ENCODE assay signal across 22 cellular contexts in the genomic region with DNA sequence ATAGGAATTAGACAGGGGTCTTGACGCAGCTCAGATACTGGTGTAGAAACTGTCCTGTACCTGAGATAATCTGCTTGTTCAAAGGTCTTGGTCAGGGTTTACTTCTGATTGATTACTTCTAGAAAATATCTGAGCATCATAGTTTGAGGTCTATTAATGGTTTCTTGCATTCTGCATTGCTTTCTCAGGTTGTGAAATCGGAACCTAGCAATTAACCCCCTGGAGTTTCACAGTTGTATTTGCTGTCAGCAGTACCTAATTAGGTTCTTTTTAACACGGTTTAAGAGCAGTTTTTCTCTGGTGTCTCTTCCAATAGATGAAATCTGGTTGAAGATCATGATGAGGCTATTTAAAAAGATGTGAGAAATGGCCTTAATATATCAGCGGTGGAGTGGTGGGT.
DNase-seq lines count a peak whose midpoint lies in the region; ATAC-seq and TF ChIP-seq lines count a peak whose summit lies in the region.
"Had no signal": no experiment of that assay in that cellular context is flagged by ENCODE, and none has a peak within 500 bp of the region (broad histone marks: within the 10 kb centered on the region; RNA-seq: fewer than 3 reads in every experiment).

No MANE protein-coding gene starts in this region.

- no peak overlapping the region for H3K4me3 Mint-ChIP-seq in WTC11
- H3K4me3 Mint-ChIP-seq: CD4-positive, alpha-beta memory T cell; HFFc6; T-helper 1 cell treated with Interleukin-12 subunit alpha and Interleukin-12 subunit beta and Interleukin-4 antibody, amounts not matched to agents 30 μg/mL and 1 μg/mL, for 36 hours had no signal

- H3K27me3 Mint-ChIP-seq in WTC11 (ENCODE audit: low read depth): no peaks in the 10 kb centered on the region; the same call in 1 of the 2 replicates
- H3K27me3 Mint-ChIP-seq: CD4-positive, alpha-beta memory T cell had no signal

- POLR2A ChIA-PET in WTC11 (lab: Charles Lee): no interaction called here

- no peak for TF ChIP-seq CTCF in WTC11 (IDR thresholded peaks at IDR 0.05)

- no peak overlapping the region for H3K27ac Mint-ChIP-seq in WTC11
- H3K27ac Mint-ChIP-seq: CD4-positive, alpha-beta memory T cell; HFFc6; T-helper 1 cell treated with Interleukin-12 subunit alpha and Interleukin-12 subunit beta and Interleukin-4 antibody, amounts not matched to agents 30 μg/mL and 1 μg/mL, for 36 hours had no signal

- peaks cover 65% of the 10 kb centered on the region for H3K4me1 Mint-ChIP-seq in WTC11
- H3K4me1 Mint-ChIP-seq: CD4-positive, alpha-beta memory T cell had no signal

- ATAC-seq in WTC11 (peak; percentile 41; the same call in 1 of the 2 replicates), HG03045 (IDR thresholded peaks at IDR 0.05; ENCODE audit: unreplicated experiment) (no peak)
- ATAC-seq: K562, PC-3 had no signal

- peak; percentile 15 for DNase-seq in NCI-H2227 (lab: John Stamatoyannopoulos, UW; ENCODE audit: unreplicated experiment)
- DNase-seq in NCI-H2227 treated with DMSO at 0.1 percent for 48 hours (lab: John Stamatoyannopoulos, UW): no peak
- DNase-seq in NCI-H69 (lab: John Stamatoyannopoulos, UW): peak; percentile 96
- no peak for DNase-seq in WTC11 (ENCODE audit: low spot score)
- no peak for DNase-seq in NCI-H1092 treated with DMSO at 0.1 percent for 48 hours (lab: John Stamatoyannopoulos, UW)
- DNase-seq in stimulated activated CD4-positive, alpha-beta T cell treated with anti-CD3 and anti-CD28 coated beads, Interleukin-4, amount 100 ng/mL, for 4 hours: no peak
- DNase-seq: C1 segment of cervical spinal cord; Caco-2; CD4-positive, alpha-beta memory T cell; GM23248; HFFc6; NCI-H1436 treated with DMSO at 0.1 percent for 48 hours; NCI-H2029; NCI-H2171 treated with DMSO at 0.1 percent for 48 hours; NCI-H446; NK-92 treated with Interleukin-12 subunit alpha and Interleukin-12 subunit beta, amount 100 ng/mL, for 24 hours; PC-3; SK-N-SH; SW 1271 had no signal

- CTCF ChIA-PET in WTC11 (lab: Charles Lee): no interaction called here

- H3K36me3 Mint-ChIP-seq in WTC11: no peaks in the 10 kb centered on the region
- H3K36me3 Mint-ChIP-seq: CD4-positive, alpha-beta memory T cell had no signal

- H3K9me3 Mint-ChIP-seq in WTC11: no peaks in the 10 kb centered on the region
- H3K9me3 Mint-ChIP-seq: HFFc6; T-helper 1 cell treated with Interleukin-12 subunit alpha and Interleukin-12 subunit beta and Interleukin-4 antibody, amounts not matched to agents 30 μg/mL and 1 μg/mL, for 36 hours had no signal

TF ChIP-seq in WTC11, 78 proteins besides CTCF, POLR2A, EP300 and RAD21:
- TF ChIP-seq ESRRA (CRISPR knock-in tag; IDR thresholded peaks at IDR 0.05; ENCODE audit: borderline replicate concordance) (no peak), TCF7 (CRISPR knock-in tag; IDR thresholded peaks at IDR 0.05; ENCODE audit: low read depth) (no peak), NFATC4 (CRISPR knock-in tag; IDR thresholded peaks at IDR 0.05) (no peak), ZNF317 (CRISPR knock-in tag; IDR thresholded peaks at IDR 0.05; ENCODE audit: borderline replicate concordance, low read depth) (no peak)

Comparison
In these comparisons a context has a peak if more than half of its experiments do, and no peak if none do; other contexts are left out.
1. DNase-seq: peak in NCI-H2227 (single experiment) and NCI-H69 (single experiment); none in NCI-H2227 treated with DMSO at 0.1 percent for 48 hours (single experiment), WTC11 (single experiment), NCI-H1092 treated with DMSO at 0.1 percent for 48 hours (single experiment) and stimulated activated CD4-positive, alpha-beta T cell treated with anti-CD3 and anti-CD28 coated beads, Interleukin-4, amount 100 ng/mL, for 4 hours (0 of 2).